ENCODE assay signal across 8 cellular contexts in genomic region chr15:43791993-43792760, GRCh38. TPM values are rescaled to one million over a fixed set of nuclear protein-coding genes. Genes with fewer than 3 reads are reported as not detected.
A peak's percentile ranks its signal among the peaks of the same experiment; 100 is the strongest.
DNase-seq lines count a peak whose midpoint lies in the region; ATAC-seq and TF ChIP-seq lines count a peak whose summit lies in the region.

Gene SERF2, plus strand, starts transcription at chr15:43792320. Its CDS starts 57 bp downstream, at chr15:43792377.

- H3K9me3 ChIP-seq in right lobe of liver, result no peaks in the 10 kb centered on the region

- H3K27me3 ChIP-seq in dorsolateral prefrontal cortex (no peaks in the 10 kb centered on the region), right lobe of liver (no peaks in the 10 kb centered on the region)

- H3K4me3 ChIP-seq in dorsolateral prefrontal cortex (peak within 1 kb of the TSS; percentile 63 to 100 (median 95)), right lobe of liver (peak within 1 kb of the TSS; percentile 90 to 94 (median 93))

- ATAC-seq in GM19397 (IDR thresholded peaks at IDR 0.05; ENCODE audit: unreplicated experiment) (peak; percentile 84), HG03571 (IDR thresholded peaks at IDR 0.05; ENCODE audit: unreplicated experiment) (peak; percentile 77), right lobe of liver (peak; percentile 89 to 98 (median 96))

- peaks cover 0 to 30% (median 15%) of the 10 kb centered on the region in 4 donors for H3K36me3 ChIP-seq in right lobe of liver

- TF ChIP-seq POLR2A in right lobe of liver (IDR thresholded peaks at IDR 0.05), result peak; percentile 99

- H3K27me3 Mint-ChIP-seq in CD14-positive monocyte (ENCODE audit: low read depth in 3 of 3), result peaks cover 0 to 1% (median 0%) of the 10 kb centered on the region in 3 donors
- no peaks in the 10 kb centered on the region for H3K27me3 Mint-ChIP-seq in activated CD4-positive, alpha-beta memory T cell treated with anti-CD3 and anti-CD28 coated beads for 36 hours

- H3K4me1 ChIP-seq in right lobe of liver, result peaks cover 0 to 21% (median 8%) of the 10 kb centered on the region in 4 donors

- peak; percentile 100 for DNase-seq in CD14-positive monocyte (ENCODE audit: low spot score)
- DNase-seq in NCI-H82 treated with DMSO at 0.1 percent for 48 hours (lab: John Stamatoyannopoulos, UW; ENCODE audit: unreplicated experiment), result peak; percentile 94
- DNase-seq in activated CD4-positive, alpha-beta memory T cell treated with anti-CD3 and anti-CD28 coated beads for 36 hours, result peak; percentile 100
- peak; percentile 100 for DNase-seq in dorsolateral prefrontal cortex
- peak; percentile 100 for DNase-seq in right lobe of liver
- DNase-seq in stimulated activated CD4-positive, alpha-beta T cell treated with anti-CD3 and anti-CD28 coated beads, Interleukin-4, amount 100 ng/mL, for 4 hours, result peak; percentile 100

- POLR2A ChIA-PET in activated CD4-positive, alpha-beta memory T cell treated with anti-CD3 and anti-CD28 coated beads for 36 hours (lab: Charles Lee), result interaction anchor here (0.8 to 4.5 kb wide), 6 partner anchors 8 to 46 kb away, joined by 5 to 21 read pairs (median 10); partner anchors contain the start of genes ELL3, HYPK, MFAP1 and PDIA3

- TF ChIP-seq CTCF in CD14-positive monocyte (IDR thresholded peaks at IDR 0.05), result no peak
- peak in 15 of 56 donors; percentile 0 to 41 (median 22) for TF ChIP-seq CTCF in dorsolateral prefrontal cortex (IDR thresholded peaks at IDR 0.05 in 54 of 56, conservative IDR thresholded peaks at IDR 0.05 in 2 of 56; ENCODE audit: low read depth in 1 of 56, partially characterized antibody in 56 of 56)
- TF ChIP-seq CTCF in right lobe of liver (IDR thresholded peaks at IDR 0.05), result no peak

- intact Hi-C loops in CD14-positive monocyte (cut with micrococcal nuclease), result loop anchor here (5.0 kb wide), 2 partner anchors 35 to 45 kb away; partner anchors contain the start of genes WDR76 (in 2 of the 2) and PDIA3 (in 1 of the 2)
- intact Hi-C loops in activated CD4-positive, alpha-beta memory T cell treated with anti-CD3 and anti-CD28 coated beads for 36 hours (cut with micrococcal nuclease), result loop anchor here (1.0 to 2.0 kb wide), 4 partner anchors 8 to 43 kb away; partner anchors contain the start of genes HYPK, MFAP1 and SERINC4
- intact Hi-C loops in dorsolateral prefrontal cortex (cut with DNase I), result loop anchor here in 1 of 2 donors (5.0 kb wide), 2 partner anchors 35 to 45 kb away; partner anchors contain the start of genes PDIA3 and WDR76
- intact Hi-C loops in right lobe of liver (cut with DNase I), result no loop called here

- peak within 1 kb of the TSS; percentile 95 for H3K4me3 Mint-ChIP-seq in CD14-positive monocyte
- H3K4me3 Mint-ChIP-seq in activated CD4-positive, alpha-beta memory T cell treated with anti-CD3 and anti-CD28 coated beads for 36 hours, result peak within 1 kb of the TSS; percentile 95

- peaks cover 35% of the 10 kb centered on the region for H3K4me1 Mint-ChIP-seq in CD14-positive monocyte
- peaks cover 38% of the 10 kb centered on the region for H3K4me1 Mint-ChIP-seq in activated CD4-positive, alpha-beta memory T cell treated with anti-CD3 and anti-CD28 coated beads for 36 hours (ENCODE audit: low read depth)

- peak within 1 kb of the TSS; percentile 98 to 100 (median 99) for H3K27ac Mint-ChIP-seq in CD14-positive monocyte
- peak within 1 kb of the TSS; percentile 96 for H3K27ac Mint-ChIP-seq in activated CD4-positive, alpha-beta memory T cell treated with anti-CD3 and anti-CD28 coated beads for 36 hours

- peak within 1 kb of the TSS; percentile 76 to 98 (median 92) for H3K27ac ChIP-seq in dorsolateral prefrontal cortex
- H3K27ac ChIP-seq in right lobe of liver, result peak within 1 kb of the TSS; percentile 98 to 99 (median 99)

- WGBS in right lobe of liver (ENCODE audit: insufficient coverage, low coverage, low lambda C conversion rate, missing lambda C conversion rate), result under 1% methylated on average over 23 of the region's 66 CpGs

- H3K36me3 Mint-ChIP-seq in CD14-positive monocyte, result peaks cover 36 to 41% of the 10 kb centered on the region in 2 donors
- peaks cover 44% of the 10 kb centered on the region for H3K36me3 Mint-ChIP-seq in activated CD4-positive, alpha-beta memory T cell treated with anti-CD3 and anti-CD28 coated beads for 36 hours

- CTCF ChIA-PET in activated CD4-positive, alpha-beta memory T cell treated with anti-CD3 and anti-CD28 coated beads for 36 hours (lab: Charles Lee), result interaction anchor here (1.1 to 1.8 kb wide), 3 partner anchors 15 to 22 kb away, joined by 3 to 15 read pairs (median 5); partner anchors contain the start of gene ELL3

- no peaks in the 10 kb centered on the region for H3K9me3 Mint-ChIP-seq in CD14-positive monocyte
- no peaks in the 10 kb centered on the region for H3K9me3 Mint-ChIP-seq in activated CD4-positive, alpha-beta memory T cell treated with anti-CD3 and anti-CD28 coated beads for 36 hours

RNA-seq across cellular contexts. Expression of gene SERF2, which starts in this region (rescaled TPM):
- polyA plus RNA-seq in CD14-positive monocyte, result 1,000 to 10,000 TPM; 2,483 to 3,135 TPM
- total RNA-seq in activated CD4-positive, alpha-beta memory T cell treated with anti-CD3 and anti-CD28 coated beads for 36 hours, result 100 to 1,000 TPM; 787 to 817 TPM
- total RNA-seq in dorsolateral prefrontal cortex, result 100 to 1,000 TPM; 187 to 396 (median 280) TPM
- 100 to 1,000 TPM; 454 to 694 (median 611) TPM for total RNA-seq in right lobe of liver

Comparison
In these comparisons a context has a peak if more than half of its experiments do, and no peak if none do; other contexts are left out.
1. Peak in every context shown above with its lines: DNase-seq, ATAC-seq, H3K4me3 ChIP-seq and H3K27ac ChIP-seq.
2. intact Hi-C loops: an anchor here in CD14-positive monocyte (5.0 kb wide) and activated CD4-positive, alpha-beta memory T cell treated with anti-CD3 and anti-CD28 coated beads for 36 hours (1.0 to 2.0 kb wide); none called in right lobe of liver.